In the genomic region with DNA sequence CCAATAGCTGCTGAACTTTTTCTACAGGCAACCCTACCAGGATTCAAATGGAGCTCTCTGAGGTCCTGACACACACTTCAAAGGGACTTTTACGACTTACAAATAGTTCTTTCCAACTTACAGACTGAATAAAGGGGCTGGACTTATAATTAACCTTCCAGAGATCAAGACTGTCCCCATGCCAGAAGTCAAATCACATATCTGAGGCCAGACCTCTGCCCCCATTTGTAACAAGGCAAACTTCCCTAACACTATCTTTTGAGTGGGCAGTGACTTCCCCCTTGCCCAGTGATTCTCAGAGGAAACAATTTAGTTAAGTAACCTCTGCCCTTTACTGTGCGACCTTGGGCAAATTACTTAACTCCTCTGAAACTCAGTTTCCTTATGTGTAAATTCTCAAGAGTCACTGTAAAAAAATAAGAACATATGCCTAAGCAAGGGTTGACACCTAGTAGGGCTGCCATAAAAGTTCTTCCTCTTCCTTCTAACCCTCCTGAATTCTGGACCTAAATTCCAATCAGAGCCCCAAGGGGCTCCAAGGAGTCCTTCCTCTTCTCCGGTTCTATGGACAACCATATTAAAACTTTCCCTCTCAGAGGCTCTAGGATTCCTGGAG, we compare ENCODE assay signal across 8 cellular contexts. TPM values are rescaled to one million over a fixed set of nuclear protein-coding genes. Genes with fewer than 3 reads are reported as not detected.
DNase-seq lines count a peak whose midpoint lies in the region; ATAC-seq and TF ChIP-seq lines count a peak whose summit lies in the region.

No MANE protein-coding gene starts in this region.

- H3K4me1 Mint-ChIP-seq in mesothelial cell of epicardium, result peaks cover 21% of the 10 kb centered on the region

- intact Hi-C loops in posterior vena cava (cut with DNase I), result no loop called here

- no peaks in the 10 kb centered on the region for H3K9me3 Mint-ChIP-seq in mesothelial cell of epicardium

- TF ChIP-seq CTCF in GM12875 (IDR thresholded peaks at IDR 0.05; ENCODE audit: borderline replicate concordance, insufficient read depth, low read depth, low read length) (no peak), cardiac fibroblast (IDR thresholded peaks at IDR 0.05; ENCODE audit: low read depth, low read length) (no peak), mesothelial cell of epicardium (IDR thresholded peaks at IDR 0.05; ENCODE audit: unreplicated experiment) (no peak)

- H3K4me3 ChIP-seq in GM12875 (ENCODE audit: low read depth, low read length) (peak overlapping the region; percentile 87), NT2/D1 (ENCODE audit: insufficient read length, low read depth) (peak overlapping the region; percentile 95), cardiac fibroblast (replicated peaks in 1 of 2; ENCODE audit: low read depth in 2 of 2, low read length in 2 of 2) (peak overlapping the region; percentile 93 to 98)

- H3K27ac Mint-ChIP-seq in mesothelial cell of epicardium, result peak overlapping the region; percentile 93

- no peak for ATAC-seq in HG03442 (IDR thresholded peaks at IDR 0.05; ENCODE audit: unreplicated experiment)
- ATAC-seq in HG03571 (IDR thresholded peaks at IDR 0.05; ENCODE audit: unreplicated experiment), result no peak

- no peaks in the 10 kb centered on the region for H3K27me3 Mint-ChIP-seq in mesothelial cell of epicardium (ENCODE audit: low read depth)

- H3K27me3 ChIP-seq in NT2/D1 (ENCODE audit: insufficient read depth, insufficient read length), result no peaks in the 10 kb centered on the region

- H3K9me3 ChIP-seq in NT2/D1 (ENCODE audit: insufficient read depth, low read length), result no peaks in the 10 kb centered on the region

- peaks cover 2% of the 10 kb centered on the region for H3K36me3 Mint-ChIP-seq in mesothelial cell of epicardium

- DNase-seq in NT2/D1 (ENCODE audit: low read depth, low spot score) (no peak), cardiac fibroblast (ENCODE audit: low read depth in 2 of 2) (peak; percentile 40 to 50), mesothelial cell of epicardium (ENCODE audit: low spot score in 2 of 2, unreplicated experiment in 2 of 2) (no peak), GM19240 (ENCODE audit: insufficient read length, low spot score) (no peak), posterior vena cava (ENCODE audit: low spot score) (no peak)

- H3K9ac ChIP-seq in NT2/D1 (ENCODE audit: insufficient read length, low read depth), result peak overlapping the region; percentile 58

- no peaks in the 10 kb centered on the region for H3K36me3 ChIP-seq in NT2/D1 (ENCODE audit: insufficient read depth, insufficient read length, low read length)

- H3K4me3 Mint-ChIP-seq in mesothelial cell of epicardium, result peak overlapping the region; percentile 86

- H3K4me1 ChIP-seq in NT2/D1 (ENCODE audit: insufficient read depth, insufficient read length), result peaks cover 8% of the 10 kb centered on the region

RNA-seq across cellular contexts. Expression of gene WASF2, which starts 1.3 kb away (rescaled TPM):
- total RNA-seq in mesothelial cell of epicardium, result 97.8 to 102 TPM (median 99.3 TPM) in 3 replicates
- 100 to 1,000 TPM; 154 to 155 TPM for total RNA-seq in posterior vena cava

Comparison
In these comparisons a context has a peak if more than half of its experiments do, and no peak if none do; other contexts are left out.
1. DNase-seq: peak in cardiac fibroblast (2 of 2); none in NT2/D1 (single experiment), mesothelial cell of epicardium (0 of 2), GM19240 (single experiment) and posterior vena cava (single experiment).
2. Peak in every context shown above with its lines, with median percentiles within 50 percentile points of each other: H3K4me3 ChIP-seq.